In the genomic region with DNA sequence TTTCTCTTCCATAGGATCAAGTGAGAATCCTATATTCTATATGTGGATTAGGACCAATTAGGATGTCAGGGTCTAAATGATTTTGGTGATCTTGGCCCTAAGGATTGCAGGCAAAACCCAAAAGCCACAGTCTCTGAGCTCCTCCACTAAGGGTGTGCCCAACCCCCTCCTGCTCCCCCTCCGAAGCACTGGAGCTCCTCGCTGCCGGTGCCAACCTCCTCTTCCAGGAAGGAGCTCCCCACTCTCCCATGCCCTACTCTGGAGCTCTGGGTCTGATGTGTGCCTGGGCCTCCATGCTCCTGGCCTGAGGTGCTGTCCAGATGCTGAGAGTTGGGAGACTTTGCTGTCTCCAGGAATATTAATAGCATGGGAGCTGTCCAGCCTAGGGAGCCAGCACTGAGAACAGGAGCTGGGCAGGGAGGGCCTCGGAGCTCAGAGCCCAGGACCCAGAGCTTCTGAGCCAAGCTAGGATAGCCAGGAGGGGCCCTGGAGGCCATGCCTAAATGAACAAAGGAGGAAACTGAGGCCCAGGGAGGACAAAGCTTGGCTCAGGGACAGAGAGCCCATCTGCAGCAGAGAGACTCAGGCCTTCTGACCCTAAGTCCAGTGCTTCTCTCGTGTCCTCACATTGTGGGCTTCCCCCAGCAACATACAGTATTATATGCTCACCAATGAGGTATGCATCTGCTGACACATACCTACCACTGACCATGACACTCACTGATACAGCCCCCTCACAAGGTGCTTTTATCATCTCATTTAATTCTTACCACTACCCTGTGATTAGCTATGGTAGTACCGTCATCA, we compare ENCODE assay signal across 1 cellular context.
TF ChIP-seq lines count a peak whose summit lies in the region.

No MANE protein-coding gene starts in this region.

TF ChIP-seq in HepG2, 621 proteins besides CTCF, POLR2A, EP300 and RAD21 (continued from another document and continues in another):
- TF ChIP-seq MIXL1 (CRISPR knock-in tag; IDR thresholded peaks at IDR 0.05) (peak; percentile 93), HMG20B (CRISPR knock-in tag; conservative IDR thresholded peaks at IDR 0.05) (peak; percentile 85), ZNF468 (CRISPR knock-in tag; IDR thresholded peaks at IDR 0.05) (0 out of 2 replicates have a peak, but pooled peaks have one; percentile 60), TSC22D2 (CRISPR knock-in tag; IDR thresholded peaks at IDR 0.05; ENCODE audit: borderline replicate concordance) (peak; percentile 98), SCMH1 (CRISPR knock-in tag; IDR thresholded peaks at IDR 0.05; ENCODE audit: borderline replicate concordance) (no peak), SP1 (IDR thresholded peaks at IDR 0.05) (no peak), SP1 (CRISPR knock-in tag; IDR thresholded peaks at IDR 0.05) (0 out of 2 replicates have a peak, but pooled peaks have one; percentile 20), MIER2 (CRISPR knock-in tag; IDR thresholded peaks at IDR 0.05) (peak; percentile 99), HNRNPK (IDR thresholded peaks at IDR 0.05; ENCODE audit: low read depth, low read length, poor library complexity, severe bottlenecking) (no peak), NFRKB (IDR thresholded peaks at IDR 0.05) (no peak), HOXA7 (CRISPR knock-in tag; IDR thresholded peaks at IDR 0.05) (no peak), U2AF1 (optimal IDR thresholded peaks at IDR 0.05; ENCODE audit: low read depth, low read length) (no peak), ZNF264 (CRISPR knock-in tag; IDR thresholded peaks at IDR 0.05) (peak; percentile 57; the same call in 1 of the 2 replicates), ZNF644 (CRISPR knock-in tag; IDR thresholded peaks at IDR 0.05; ENCODE audit: low read depth) (peak; percentile 63; the same call in 1 of the 2 replicates), HHEX (CRISPR knock-in tag; IDR thresholded peaks at IDR 0.05) (0 out of 2 replicates have a peak, but pooled peaks have one; percentile 58), ZNF773 (CRISPR knock-in tag; IDR thresholded peaks at IDR 0.05; ENCODE audit: borderline replicate concordance) (peak; percentile 94), SALL1 (CRISPR knock-in tag; IDR thresholded peaks at IDR 0.05) (peak; percentile 97), XRCC5 (optimal IDR thresholded peaks at IDR 0.05; ENCODE audit: low read length) (peak; percentile 19), HOXA5 (CRISPR knock-in tag; IDR thresholded peaks at IDR 0.05) (peak; percentile 58; the same call in 1 of the 2 replicates), ZNF230 (CRISPR knock-in tag; IDR thresholded peaks at IDR 0.05) (no peak), MED1 (CRISPR knock-in tag; IDR thresholded peaks at IDR 0.05) (peak; percentile 56), POLR2AphosphoS5 (IDR thresholded peaks at IDR 0.05; ENCODE audit: low read depth, low read length) (no peak), HMGXB3 (CRISPR knock-in tag; IDR thresholded peaks at IDR 0.05; ENCODE audit: borderline replicate concordance) (peak; percentile 96), NR2F1 (CRISPR knock-in tag; IDR thresholded peaks at IDR 0.05) (peak in 1 of 2 experiments; percentile 54; a peak in 1 of 4 replicates), SP5 (CRISPR knock-in tag; IDR thresholded peaks at IDR 0.05; ENCODE audit: borderline replicate concordance, low read depth) (no peak), ZNF101 (CRISPR knock-in tag; IDR thresholded peaks at IDR 0.05; ENCODE audit: borderline replicate concordance, low read depth) (no peak), ZNF142 (CRISPR knock-in tag; IDR thresholded peaks at IDR 0.05) (peak; percentile 57; the same call in 1 of the 2 replicates), SMAD3 (CRISPR knock-in tag; IDR thresholded peaks at IDR 0.05) (peak; percentile 97), HNF4A (CRISPR knock-in tag; IDR thresholded peaks at IDR 0.05) (no peak), ZNF331 (CRISPR knock-in tag; IDR thresholded peaks at IDR 0.05) (peak; percentile 88), WIZ (CRISPR knock-in tag; IDR thresholded peaks at IDR 0.05) (peak; percentile 93), ZSCAN20 (CRISPR knock-in tag; IDR thresholded peaks at IDR 0.05; ENCODE audit: borderline replicate concordance) (0 out of 2 replicates have a peak, but pooled peaks have one; percentile 54), ATRX (CRISPR knock-in tag; IDR thresholded peaks at IDR 0.05; ENCODE audit: borderline replicate concordance) (0 out of 2 replicates have a peak, but pooled peaks have one; percentile 67), SATB2 (CRISPR knock-in tag; IDR thresholded peaks at IDR 0.05) (peak; percentile 91), ZNF674 (CRISPR knock-in tag; IDR thresholded peaks at IDR 0.05; ENCODE audit: low read depth) (0 out of 2 replicates have a peak, but pooled peaks have one; percentile 49), TBP (CRISPR knock-in tag; IDR thresholded peaks at IDR 0.05) (no peak), ZNF879 (CRISPR knock-in tag; IDR thresholded peaks at IDR 0.05) (no peak)
- TF ChIP-seq, protein P1, sequence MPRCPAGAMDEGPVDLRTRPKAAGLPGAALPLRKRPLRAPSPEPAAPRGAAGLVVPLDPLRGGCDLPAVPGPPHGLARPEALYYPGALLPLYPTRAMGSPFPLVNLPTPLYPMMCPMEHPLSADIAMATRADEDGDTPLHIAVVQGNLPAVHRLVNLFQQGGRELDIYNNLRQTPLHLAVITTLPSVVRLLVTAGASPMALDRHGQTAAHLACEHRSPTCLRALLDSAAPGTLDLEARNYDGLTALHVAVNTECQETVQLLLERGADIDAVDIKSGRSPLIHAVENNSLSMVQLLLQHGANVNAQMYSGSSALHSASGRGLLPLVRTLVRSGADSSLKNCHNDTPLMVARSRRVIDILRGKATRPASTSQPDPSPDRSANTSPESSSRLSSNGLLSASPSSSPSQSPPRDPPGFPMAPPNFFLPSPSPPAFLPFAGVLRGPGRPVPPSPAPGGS (CRISPR knock-in tag; IDR thresholded peaks at IDR 0.05) = peak; percentile 54; the same call in 1 of the 2 replicates
- TF ChIP-seq, protein P2, sequence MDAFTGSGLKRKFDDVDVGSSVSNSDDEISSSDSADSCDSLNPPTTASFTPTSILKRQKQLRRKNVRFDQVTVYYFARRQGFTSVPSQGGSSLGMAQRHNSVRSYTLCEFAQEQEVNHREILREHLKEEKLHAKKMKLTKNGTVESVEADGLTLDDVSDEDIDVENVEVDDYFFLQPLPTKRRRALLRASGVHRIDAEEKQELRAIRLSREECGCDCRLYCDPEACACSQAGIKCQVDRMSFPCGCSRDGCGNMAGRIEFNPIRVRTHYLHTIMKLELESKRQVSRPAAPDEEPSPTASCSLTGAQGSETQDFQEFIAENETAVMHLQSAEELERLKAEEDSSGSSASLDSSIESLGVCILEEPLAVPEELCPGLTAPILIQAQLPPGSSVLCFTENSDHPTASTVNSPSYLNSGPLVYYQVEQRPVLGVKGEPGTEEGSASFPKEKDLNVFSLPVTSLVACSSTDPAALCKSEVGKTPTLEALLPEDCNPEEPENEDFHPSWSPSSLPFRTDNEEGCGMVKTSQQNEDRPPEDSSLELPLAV (CRISPR knock-in tag; conservative IDR thresholded peaks at IDR 0.05; ENCODE audit: low read depth) = no peak
- TF ChIP-seq, protein P3, sequence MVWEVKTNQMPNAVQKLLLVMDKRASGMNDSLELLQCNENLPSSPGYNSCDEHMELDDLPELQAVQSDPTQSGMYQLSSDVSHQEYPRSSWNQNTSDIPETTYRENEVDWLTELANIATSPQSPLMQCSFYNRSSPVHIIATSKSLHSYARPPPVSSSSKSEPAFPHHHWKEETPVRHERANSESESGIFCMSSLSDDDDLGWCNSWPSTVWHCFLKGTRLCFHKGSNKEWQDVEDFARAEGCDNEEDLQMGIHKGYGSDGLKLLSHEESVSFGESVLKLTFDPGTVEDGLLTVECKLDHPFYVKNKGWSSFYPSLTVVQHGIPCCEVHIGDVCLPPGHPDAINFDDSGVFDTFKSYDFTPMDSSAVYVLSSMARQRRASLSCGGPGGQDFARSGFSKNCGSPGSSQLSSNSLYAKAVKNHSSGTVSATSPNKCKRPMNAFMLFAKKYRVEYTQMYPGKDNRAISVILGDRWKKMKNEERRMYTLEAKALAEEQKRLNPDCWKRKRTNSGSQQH (CRISPR knock-in tag; IDR thresholded peaks at IDR 0.05; ENCODE audit: low read depth) = peak; percentile 97
- TF ChIP-seq, protein P4, sequence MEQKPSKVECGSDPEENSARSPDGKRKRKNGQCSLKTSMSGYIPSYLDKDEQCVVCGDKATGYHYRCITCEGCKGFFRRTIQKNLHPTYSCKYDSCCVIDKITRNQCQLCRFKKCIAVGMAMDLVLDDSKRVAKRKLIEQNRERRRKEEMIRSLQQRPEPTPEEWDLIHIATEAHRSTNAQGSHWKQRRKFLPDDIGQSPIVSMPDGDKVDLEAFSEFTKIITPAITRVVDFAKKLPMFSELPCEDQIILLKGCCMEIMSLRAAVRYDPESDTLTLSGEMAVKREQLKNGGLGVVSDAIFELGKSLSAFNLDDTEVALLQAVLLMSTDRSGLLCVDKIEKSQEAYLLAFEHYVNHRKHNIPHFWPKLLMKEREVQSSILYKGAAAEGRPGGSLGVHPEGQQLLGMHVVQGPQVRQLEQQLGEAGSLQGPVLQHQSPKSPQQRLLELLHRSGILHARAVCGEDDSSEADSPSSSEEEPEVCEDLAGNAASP (CRISPR knock-in tag; IDR thresholded peaks at IDR 0.05; ENCODE audit: borderline replicate concordance) = peak; percentile 68
- TF ChIP-seq, protein P5, sequence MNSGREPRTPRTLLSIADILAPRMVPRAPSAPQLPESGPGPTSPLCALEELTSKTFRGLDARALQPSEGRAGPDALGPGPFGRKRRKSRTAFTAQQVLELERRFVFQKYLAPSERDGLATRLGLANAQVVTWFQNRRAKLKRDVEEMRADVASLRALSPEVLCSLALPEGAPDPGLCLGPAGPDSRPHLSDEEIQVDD (CRISPR knock-in tag; IDR thresholded peaks at IDR 0.05; ENCODE audit: borderline replicate concordance) = peak; percentile 55; the same call in 1 of the 2 replicates
- TF ChIP-seq, protein P6, sequence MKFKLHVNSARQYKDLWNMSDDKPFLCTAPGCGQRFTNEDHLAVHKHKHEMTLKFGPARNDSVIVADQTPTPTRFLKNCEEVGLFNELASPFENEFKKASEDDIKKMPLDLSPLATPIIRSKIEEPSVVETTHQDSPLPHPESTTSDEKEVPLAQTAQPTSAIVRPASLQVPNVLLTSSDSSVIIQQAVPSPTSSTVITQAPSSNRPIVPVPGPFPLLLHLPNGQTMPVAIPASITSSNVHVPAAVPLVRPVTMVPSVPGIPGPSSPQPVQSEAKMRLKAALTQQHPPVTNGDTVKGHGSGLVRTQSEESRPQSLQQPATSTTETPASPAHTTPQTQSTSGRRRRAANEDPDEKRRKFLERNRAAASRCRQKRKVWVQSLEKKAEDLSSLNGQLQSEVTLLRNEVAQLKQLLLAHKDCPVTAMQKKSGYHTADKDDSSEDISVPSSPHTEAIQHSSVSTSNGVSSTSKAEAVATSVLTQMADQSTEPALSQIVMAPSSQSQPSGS (CRISPR knock-in tag; IDR thresholded peaks at IDR 0.05) = peak; percentile 53; the same call in 1 of the 2 replicates
